8 cellular contexts compared by ENCODE assay signal in the genomic region with DNA sequence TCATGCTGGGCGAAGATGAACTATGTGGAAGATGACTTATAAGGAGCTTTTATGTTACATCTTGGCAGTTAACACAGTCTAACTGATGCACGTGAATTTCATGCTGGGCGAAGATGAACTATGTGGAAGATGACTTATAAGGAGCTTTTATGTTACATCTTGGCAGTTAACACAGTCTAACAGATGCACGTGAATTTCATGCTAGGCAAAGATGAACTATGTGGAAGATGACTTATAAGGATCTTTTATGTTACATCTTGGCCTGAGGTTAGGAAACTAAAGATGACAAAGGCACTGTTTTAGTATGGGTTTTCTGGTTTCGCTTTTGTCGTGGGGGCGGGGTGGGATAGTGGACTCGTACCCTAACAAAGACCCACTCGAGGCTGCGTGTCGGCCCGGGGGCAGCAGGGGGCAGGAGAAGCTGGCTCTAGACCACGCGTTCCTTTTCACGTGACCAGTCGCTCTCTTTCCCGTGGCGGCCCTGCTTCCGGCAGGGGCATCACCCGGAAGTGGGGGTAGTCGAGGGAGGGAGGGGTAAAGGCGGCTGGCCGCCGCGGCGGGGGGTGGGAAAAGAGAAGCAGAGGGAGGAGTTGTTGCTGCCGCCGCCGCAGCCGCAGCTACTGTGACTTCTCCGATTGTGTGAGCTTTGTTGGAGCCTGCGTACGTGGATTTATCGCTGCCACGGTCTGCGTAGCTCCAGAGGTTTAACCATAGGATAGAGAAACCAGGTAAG. TPM values are rescaled to one million over a fixed set of nuclear protein-coding genes. Genes with fewer than 3 reads are reported as not detected.
DNase-seq lines count a peak whose midpoint lies in the region; ATAC-seq, FAIRE-seq and TF ChIP-seq lines count a peak whose summit lies in the region.

A gene (plus strand): TSS at position 586 of the 733 bp plus-strand sequence. CDS start 60,949 bp downstream, outside the sequence.

- H3K4me3 ChIP-seq in adipocyte (ENCODE audit: low read length) = peak within 1 kb of the TSS; percentile 90
- peak within 1 kb of the TSS; percentile 74 for H3K4me3 ChIP-seq in left ventricle myocardium inferior

- peak; percentile 94 for FAIRE-seq in GM12891 (lab: Jason Lieb, UNC)

- DNase-seq in GM12891 (ENCODE audit: insufficient read length, low spot score) (peak; percentile 62), NCI-H1417 (lab: John Stamatoyannopoulos, UW) (peak; percentile 83 to 95 (median 89)), SW 1271 (lab: John Stamatoyannopoulos, UW) (peak; percentile 46 to 70), adipocyte (ENCODE audit: low read depth) (peak; percentile 91), left ventricle myocardium inferior (peak; percentile 85), progenitor cell of endocrine pancreas (ENCODE audit: low spot score, unreplicated experiment) (peak; percentile 78), ureter (ENCODE audit: low spot score) (peak; percentile 93)

- intact Hi-C loops in left ventricle myocardium inferior (cut with micrococcal nuclease) = no loop called here

- H3K36me3 Mint-ChIP-seq in progenitor cell of endocrine pancreas (ENCODE audit: insufficient read depth) = no peaks in the 10 kb centered on the region

- H3K27me3 Mint-ChIP-seq in progenitor cell of endocrine pancreas = no peaks in the 10 kb centered on the region

- H3K36me3 ChIP-seq in adipocyte (ENCODE audit: control insufficient read depth, insufficient read depth, low read length, severe bottlenecking) = peaks cover under 1% of the 10 kb centered on the region
- H3K36me3 ChIP-seq in left ventricle myocardium inferior = no peaks in the 10 kb centered on the region

- peak within 1 kb of the TSS; percentile 89 for H3K27ac ChIP-seq in left ventricle myocardium inferior (replicated peaks)

- H3K4me1 Mint-ChIP-seq in progenitor cell of endocrine pancreas (ENCODE audit: low read depth) = peaks cover 10% of the 10 kb centered on the region

- H3K9me3 Mint-ChIP-seq in progenitor cell of endocrine pancreas (ENCODE audit: low read depth) = peaks cover 3% of the 10 kb centered on the region

- H3K9ac ChIP-seq in adipocyte (ENCODE audit: low read length) = peak within 1 kb of the TSS; percentile 90

- H3K4me1 ChIP-seq in adipocyte (ENCODE audit: control insufficient read depth, insufficient read depth, low read length) (no peaks in the 10 kb centered on the region), left ventricle myocardium inferior (peaks cover 13% of the 10 kb centered on the region)

- TF ChIP-seq POLR2A in GM12891 (IDR thresholded peaks at IDR 0.05; ENCODE audit: low read depth, low read length) = 0 out of 2 replicates have a peak, but pooled peaks have one; percentile 37

- H3K27ac Mint-ChIP-seq in progenitor cell of endocrine pancreas = peak within 1 kb of the TSS; percentile 98

- peak; percentile 98 for ATAC-seq in HG02798 (IDR thresholded peaks at IDR 0.05; ENCODE audit: poor library complexity, unreplicated experiment)

- H3K4me3 Mint-ChIP-seq in progenitor cell of endocrine pancreas (ENCODE audit: low read depth) = peak within 1 kb of the TSS; percentile 94

- H3K27me3 ChIP-seq in adipocyte (replicated peaks; ENCODE audit: control insufficient read depth, insufficient read depth, low read length) (peaks cover 2% of the 10 kb centered on the region), left ventricle myocardium inferior (ENCODE audit: low read depth) (no peaks in the 10 kb centered on the region)

- H3K9me3 ChIP-seq in adipocyte (ENCODE audit: control insufficient read depth, low read length) (no peaks in the 10 kb centered on the region), left ventricle myocardium inferior (replicated peaks) (no peaks in the 10 kb centered on the region)

- TF ChIP-seq CTCF in left ventricle myocardium inferior (IDR thresholded peaks at IDR 0.05; ENCODE audit: borderline replicate concordance) (peak; percentile 63), progenitor cell of endocrine pancreas (IDR thresholded peaks at IDR 0.05; ENCODE audit: unreplicated experiment) (peak; percentile 53)

TF ChIP-seq in GM12891, 5 proteins besides CTCF, POLR2A, EP300 and RAD21:
- TF ChIP-seq SPI1 (IDR thresholded peaks at IDR 0.05; ENCODE audit: low read depth, low read length) = no peak

RNA-seq across cellular contexts. Expression of the gene that starts here (rescaled TPM):
- polyA plus RNA-seq in GM12891 (2012; ENCODE audit: low read depth, missing spikeins) = 2.6 TPM
- total RNA-seq in left ventricle myocardium inferior = 4.5 TPM
- 12.1 and 12.3 TPM in 2 replicates for total RNA-seq in progenitor cell of endocrine pancreas
- total RNA-seq in ureter = 27.1 TPM

Comparison
In these comparisons a context has a peak if more than half of its experiments do, and no peak if none do; other contexts are left out.
1. Peak in every context shown above with its lines: DNase-seq, ATAC-seq, H3K4me3 ChIP-seq and H3K27ac ChIP-seq.